ENCODE assay signal across 8 cellular contexts in genomic region chr4:86940176-86940575, GRCh38. TPM values are rescaled to one million over a fixed set of nuclear protein-coding genes. Genes with fewer than 3 reads are reported as not detected.
DNase-seq lines count a peak whose midpoint lies in the region; ATAC-seq, FAIRE-seq and TF ChIP-seq lines count a peak whose summit lies in the region.

No MANE protein-coding gene starts in this region.

- no peak for FAIRE-seq in kidney (lab: Jason Lieb, UNC)

- H2AK9ac ChIP-seq in IMR-90 (replicated peaks; ENCODE audit: low read depth, low read length, poor library complexity): no peak overlapping the region

- DNase-seq in CD4-positive, CD25-positive, alpha-beta regulatory T cell: no peak
- DNase-seq in IMR-90 (peak; percentile 60), kidney (no peak), SKM-1 (lab: John Stamatoyannopoulos, UW; ENCODE audit: unreplicated experiment) (no peak), Kasumi-1 (lab: John Stamatoyannopoulos, UW) (no peak), DMS 273 treated with DMSO at 0.1 percent for 48 hours (lab: John Stamatoyannopoulos, UW) (no peak), A673 (ENCODE audit: low spot score) (no peak)

- intact Hi-C loops in IMR-90 (cut with micrococcal nuclease) (loop anchor here (5.0 kb wide), 1 partner anchor 177 kb away; no protein-coding TSS in a partner anchor), kidney (cut with DNase I) (no loop called here), A673 (cut with micrococcal nuclease; ENCODE audit: unreplicated experiment) (no loop called here)

- POLR2A ChIA-PET in IMR-90 (lab: Charles Lee; ENCODE audit: unreplicated experiment) (no interaction called here), A673 (lab: Charles Lee; ENCODE audit: low non-redundant PET) (interaction anchor here (0.5 kb wide), 1 partner anchor 18 kb away, joined by 4 read pairs; no protein-coding TSS in a partner anchor)

- no peak overlapping the region; the same call in 1 of the 2 replicates for H2BK120ac ChIP-seq in IMR-90 (ENCODE audit: low read depth, low read length)

- H3K4me3 ChIP-seq in CD4-positive, CD25-positive, alpha-beta regulatory T cell (ENCODE audit: low read depth, low read length): peak overlapping the region; percentile 68
- H3K4me3 ChIP-seq in IMR-90 (ENCODE audit: insufficient read depth, low read depth, low read length): no peak overlapping the region
- peak overlapping the region in 1 of 2 donors; percentile 12 for H3K4me3 ChIP-seq in kidney (ENCODE audit: low read length in 2 of 2)
- H3K4me3 ChIP-seq in A673 (ENCODE audit: low read depth, low read length, poor library complexity, severe bottlenecking): no peak overlapping the region

- no peak for ATAC-seq in CD4-positive, CD25-positive, alpha-beta regulatory T cell (ENCODE audit: low read depth in 2 of 2)
- peak; percentile 4 for ATAC-seq in GM21360 (IDR thresholded peaks at IDR 0.05; ENCODE audit: unreplicated experiment)
- ATAC-seq in IMR-90 (ENCODE audit: low read depth): 0 out of 2 replicates have a peak, but pooled peaks have one; percentile 9

- no peaks in the 10 kb centered on the region for H3K9me3 Mint-ChIP-seq in CD4-positive, CD25-positive, alpha-beta regulatory T cell

- H3K79me1 ChIP-seq in IMR-90 (ENCODE audit: low read depth in 1 of 2, low read length in 2 of 2): peaks cover 16 to 82% of the 10 kb centered on the region in 2 experiments

- no peaks in the 10 kb centered on the region for H3K27me3 Mint-ChIP-seq in CD4-positive, CD25-positive, alpha-beta regulatory T cell

- H3K56ac ChIP-seq in IMR-90 (ENCODE audit: extremely low read depth, insufficient read depth, low read length): no peak overlapping the region

- H3K23ac ChIP-seq in IMR-90 (ENCODE audit: low read depth, low read length): no peak overlapping the region

- peaks cover 14% of the 10 kb centered on the region; the same call in 1 of the 2 replicates for H4K20me1 ChIP-seq in IMR-90 (ENCODE audit: insufficient read depth, low read length)

- no peak overlapping the region; the same call in 1 of the 2 replicates for H2AK5ac ChIP-seq in IMR-90 (ENCODE audit: low read depth, low read length)

- no peak overlapping the region for H4K5ac ChIP-seq in IMR-90 (ENCODE audit: low read depth, low read length)

- H4K8ac ChIP-seq in IMR-90 (ENCODE audit: low read depth in 2 of 2, low read length in 2 of 2): no peak overlapping the region

- peaks cover 2% of the 10 kb centered on the region for H3K36me3 Mint-ChIP-seq in CD4-positive, CD25-positive, alpha-beta regulatory T cell

- no peaks in the 10 kb centered on the region for H3K27me3 ChIP-seq in CD4-positive, CD25-positive, alpha-beta regulatory T cell (ENCODE audit: control insufficient read depth, insufficient read depth, low read length)
- no peaks in the 10 kb centered on the region for H3K27me3 ChIP-seq in IMR-90 (ENCODE audit: control insufficient read depth, insufficient read depth, low read length)
- no peaks in the 10 kb centered on the region for H3K27me3 ChIP-seq in A673 (replicated peaks; ENCODE audit: insufficient read depth, low read depth, low read length, poor library complexity)

- peaks cover 52% of the 10 kb centered on the region for H3K4me1 ChIP-seq in CD4-positive, CD25-positive, alpha-beta regulatory T cell (ENCODE audit: control insufficient read depth, insufficient read depth, low read length, poor library complexity, severe bottlenecking)
- peaks cover 18% of the 10 kb centered on the region for H3K4me1 ChIP-seq in IMR-90 (ENCODE audit: control insufficient read depth, insufficient read depth, low read length)
- H3K4me1 ChIP-seq in kidney (ENCODE audit: control insufficient read depth in 1 of 2, insufficient read depth in 1 of 2, low read depth in 1 of 2, low read length in 2 of 2): peaks cover 21 to 31% of the 10 kb centered on the region in 2 donors
- H3K4me1 ChIP-seq in A673 (ENCODE audit: insufficient read depth, low read length, poor library complexity, severe bottlenecking): peaks cover 9% of the 10 kb centered on the region

- no peak overlapping the region for H2BK20ac ChIP-seq in IMR-90 (ENCODE audit: low read depth, low read length)

- no peak for TF ChIP-seq POLR2A in IMR-90 (IDR thresholded peaks at IDR 0.05; ENCODE audit: low read depth, low read length)

- peak overlapping the region; percentile 68 for H3K27ac ChIP-seq in CD4-positive, CD25-positive, alpha-beta regulatory T cell (ENCODE audit: insufficient read depth, low read length, poor library complexity, severe bottlenecking)
- no peak overlapping the region for H3K27ac ChIP-seq in IMR-90 (ENCODE audit: insufficient read depth, low read length)
- H3K27ac ChIP-seq in kidney (ENCODE audit: low read depth in 2 of 2, low read length in 2 of 2): peak overlapping the region; percentile 58 to 59
- H3K27ac ChIP-seq in A673 (ENCODE audit: low read depth, low read length, poor library complexity, severe bottlenecking): no peak overlapping the region

- H3K36me3 ChIP-seq in CD4-positive, CD25-positive, alpha-beta regulatory T cell (ENCODE audit: control insufficient read depth, insufficient read depth, low read length): no peaks in the 10 kb centered on the region
- H3K36me3 ChIP-seq in IMR-90 (ENCODE audit: control insufficient read depth, insufficient read depth, low read length): no peaks in the 10 kb centered on the region
- H3K36me3 ChIP-seq in kidney (ENCODE audit: control insufficient read depth in 1 of 2, insufficient read depth in 2 of 2, low read length in 2 of 2): no peaks in the 10 kb centered on the region
- H3K36me3 ChIP-seq in A673 (ENCODE audit: insufficient read depth, low read length, poor library complexity, severe bottlenecking): no peaks in the 10 kb centered on the region

- H4K91ac ChIP-seq in IMR-90 (ENCODE audit: insufficient read depth, low read depth, low read length): no peak overlapping the region

- H3K9ac ChIP-seq in IMR-90 (ENCODE audit: low read depth, low read length) (no peak overlapping the region), kidney (ENCODE audit: low read length in 2 of 2) (peak overlapping the region in 1 of 2 donors; percentile 30)

- peak overlapping the region; percentile 18; the same call in 1 of the 2 replicates for H3K14ac ChIP-seq in IMR-90 (replicated peaks; ENCODE audit: low read depth, low read length)

- no peak overlapping the region for H2BK5ac ChIP-seq in IMR-90 (ENCODE audit: low read depth, low read length, poor library complexity, severe bottlenecking)

- TF ChIP-seq CTCF in IMR-90 (conservative IDR thresholded peaks at IDR 0.05; ENCODE audit: low read depth, low read length) (no peak), kidney (IDR thresholded peaks at IDR 0.05; ENCODE audit: borderline replicate concordance, extremely low read depth, insufficient read depth) (no peak), A673 (conservative IDR thresholded peaks at IDR 0.05; ENCODE audit: low read depth, low read length) (no peak)

- in situ Hi-C loops in IMR-90 (cut with MboI; ENCODE audit: low sequenced_read_pairs): loop anchor here (5.0 kb wide), 1 partner anchor 67 kb away; no protein-coding TSS in a partner anchor

- no peak for TF ChIP-seq RAD21 in IMR-90 (IDR thresholded peaks at IDR 0.05; ENCODE audit: low read length)

- 0 out of 3 replicates have a peak overlapping the region, but pooled peaks have one; percentile 8 for H2BK15ac ChIP-seq in IMR-90 (ENCODE audit: low read depth, low read length)

- no peak overlapping the region for H3K4me2 ChIP-seq in IMR-90 (ENCODE audit: low read depth, low read length)

- H3K9me3 ChIP-seq in CD4-positive, CD25-positive, alpha-beta regulatory T cell (ENCODE audit: control insufficient read depth in 2 of 2, low read length in 2 of 2): no peaks in the 10 kb centered on the region
- H3K9me3 ChIP-seq in IMR-90 (ENCODE audit: control insufficient read depth, insufficient read depth, low read length) (no peaks in the 10 kb centered on the region), kidney (ENCODE audit: control insufficient read depth in 1 of 2, low read length in 2 of 2) (no peaks in the 10 kb centered on the region), A673 (ENCODE audit: low read depth, low read length, poor library complexity, severe bottlenecking) (no peaks in the 10 kb centered on the region)

- peak overlapping the region; percentile 86 to 90 (median 89) for H3K27ac Mint-ChIP-seq in CD4-positive, CD25-positive, alpha-beta regulatory T cell

- peak overlapping the region; percentile 16; the same call in 1 of the 2 replicates for H3K4ac ChIP-seq in IMR-90 (ENCODE audit: low read depth, low read length)

- H3K9me1 ChIP-seq in IMR-90 (ENCODE audit: insufficient read depth, low read length): peaks cover 8% of the 10 kb centered on the region

- CTCF ChIA-PET in IMR-90 (lab: Yijun Ruan, JAX): interaction anchor here (0.5 kb wide), 1 partner anchor 11 kb away, joined by 3 read pairs; no protein-coding TSS in a partner anchor
- CTCF ChIA-PET in A673 (lab: Charles Lee): no interaction called here

- no peak overlapping the region for H2AFZ ChIP-seq in IMR-90 (replicated peaks; ENCODE audit: low read length, poor library complexity)

- H3K4me3 Mint-ChIP-seq in CD4-positive, CD25-positive, alpha-beta regulatory T cell: peak overlapping the region; percentile 77 to 96 (median 95)

- BruUV-seq in IMR-90 (replicated peaks; lab: Mats Ljungman, UMichigan): no TSS peak
- no TSS peak for BruUV-seq in A673 (replicated peaks; lab: Mats Ljungman, UMichigan)

- peaks cover 37 to 81% (median 65%) of the 10 kb centered on the region in 4 donors for H3K4me1 Mint-ChIP-seq in CD4-positive, CD25-positive, alpha-beta regulatory T cell

- H3K18ac ChIP-seq in IMR-90 (ENCODE audit: low read depth, low read length): no peak overlapping the region

- no CpG with 5 or more reads among the region's 3 CpGs for WGBS in IMR-90 (ENCODE audit: extremely low coverage in 2 of 2, insufficient read length in 1 of 2), 2 experiments

- dilution Hi-C loops in IMR-90 (cut with HindIII; ENCODE audit: low sequenced_read_pairs, unreplicated experiment): no loop called here

RNA-seq across cellular contexts. Expression of gene AFF1, which starts 5.4 kb away (rescaled TPM):
- 122 TPM for total RNA-seq in CD4-positive, CD25-positive, alpha-beta regulatory T cell
- polyA plus RNA-seq in CD4-positive, CD25-positive, alpha-beta regulatory T cell: 10 to 100 TPM; 18.1 to 43.3 (median 28.0) TPM
- total RNA-seq in IMR-90 (2012; rRNA removed): 7.0 and 10.8 TPM in 2 replicates
- 9.6 and 11.4 TPM in 2 replicates for polyA plus RNA-seq in IMR-90 (2012; rRNA removed)
- polyA plus RNA-seq in IMR-90 (2012; cell fraction: cytosol; rRNA removed): 1.8 and 3.5 TPM in 2 replicates
- 6.8 and 17.8 TPM in 2 replicates for polyA plus RNA-seq in IMR-90 (2012; cell fraction: nucleus; rRNA removed; ENCODE audit: low replicate concordance)
- total RNA-seq in kidney: 187 TPM
- 13.4 TPM for polyA plus RNA-seq in kidney (ENCODE audit: insufficient read depth, low read depth, low replicate concordance)
- total RNA-seq in A673 (2021): 60.1 and 65.4 TPM in 2 replicates

RNA-seq across cellular contexts. Expression of gene C4orf36, which starts 48.0 kb away (rescaled TPM):
- not detected for total RNA-seq in CD4-positive, CD25-positive, alpha-beta regulatory T cell
- polyA plus RNA-seq in CD4-positive, CD25-positive, alpha-beta regulatory T cell: not detected
- total RNA-seq in IMR-90 (2012; rRNA removed) (0.18 and 0.28 TPM in 2 replicates), kidney (2.0 TPM), A673 (2021) (3.1 and 5.3 TPM in 2 replicates)
- polyA plus RNA-seq in IMR-90 (2012; rRNA removed) (0.29 and 0.41 TPM in 2 replicates), kidney (ENCODE audit: insufficient read depth, low read depth, low replicate concordance) (not detected)
- 0.76 TPM in 1 of 2 replicates, not detected in the other for polyA plus RNA-seq in IMR-90 (2012; cell fraction: cytosol; rRNA removed)
- polyA plus RNA-seq in IMR-90 (2012; cell fraction: nucleus; rRNA removed; ENCODE audit: low replicate concordance): 0.08 and 0.53 TPM in 2 replicates

Comparison
In these comparisons a context has a peak if more than half of its experiments do, and no peak if none do; other contexts are left out.
1. ATAC-seq: peak in GM21360 (single experiment) and IMR-90 (single experiment); none in CD4-positive, CD25-positive, alpha-beta regulatory T cell (0 of 2).
2. H3K27ac ChIP-seq: peak in CD4-positive, CD25-positive, alpha-beta regulatory T cell (single experiment) and kidney (2 of 2); none in IMR-90 (single experiment) and A673 (single experiment).